8 cellular contexts compared by ENCODE assay signal in the genomic region with DNA sequence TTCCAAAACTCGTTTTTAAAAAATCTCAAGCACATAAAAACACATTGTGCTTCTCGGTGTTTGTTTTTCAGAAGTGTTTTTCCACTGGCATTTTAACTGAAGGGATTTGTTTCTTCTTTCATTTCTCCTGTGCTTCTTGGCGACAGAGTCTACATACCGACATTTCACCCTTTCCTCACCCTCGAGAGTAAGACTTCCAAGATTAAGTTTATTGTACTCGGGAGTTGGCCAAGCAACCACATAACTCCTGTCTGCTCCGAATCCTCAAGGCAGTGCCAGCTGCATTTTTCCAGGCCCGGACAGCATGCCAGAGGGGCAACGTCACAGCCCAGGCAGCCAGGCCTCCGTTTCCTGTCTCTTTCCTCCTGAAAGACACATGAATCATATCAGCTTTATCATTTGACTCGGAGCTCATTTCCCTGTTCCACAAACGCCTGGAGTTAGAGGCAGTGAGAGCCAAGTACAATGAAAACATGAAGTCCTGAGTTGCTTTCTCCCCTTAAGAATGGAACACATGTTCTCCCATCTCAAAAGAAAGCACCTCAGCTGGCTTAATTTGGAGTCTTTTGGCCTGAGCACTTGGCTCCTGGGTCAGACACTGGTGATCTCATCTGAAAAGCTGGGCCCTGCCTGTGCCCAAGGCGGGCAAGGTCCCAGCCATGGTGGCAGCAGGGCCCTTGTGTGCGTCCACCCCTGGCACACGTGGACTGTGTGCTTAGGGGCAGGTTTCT. TPM values are rescaled to one million over a fixed set of nuclear protein-coding genes. Genes with fewer than 3 reads are reported as not detected.
DNase-seq lines count a peak whose midpoint lies in the region; ATAC-seq, FAIRE-seq and TF ChIP-seq lines count a peak whose summit lies in the region.

No MANE protein-coding gene starts in this region.

- peak; percentile 89 for DNase-seq in H54 (ENCODE audit: insufficient read length, low spot score)
- DNase-seq in astrocyte of the spinal cord (ENCODE audit: low read depth, low spot score), result peak; percentile 98
- peak; percentile 97 for DNase-seq in iris pigment epithelial cell (ENCODE audit: low read depth)
- DNase-seq in HuH-7.5 (ENCODE audit: low spot score), result no peak
- no peak for DNase-seq in naive thymus-derived CD4-positive, alpha-beta T cell
- no peak for DNase-seq in activated naive CD8-positive, alpha-beta T cell treated with anti-CD3 and anti-CD28 coated beads, Interleukin-2, amount 50 U/mL, for 24 hours

- no peaks in the 10 kb centered on the region for H3K4me1 Mint-ChIP-seq in naive thymus-derived CD4-positive, alpha-beta T cell
- no peaks in the 10 kb centered on the region for H3K4me1 Mint-ChIP-seq in activated naive CD8-positive, alpha-beta T cell treated with anti-CD3 and anti-CD28 coated beads, Interleukin-2, amount 50 U/mL, for 24 hours

- no peaks in the 10 kb centered on the region for H3K36me3 ChIP-seq in naive thymus-derived CD4-positive, alpha-beta T cell (ENCODE audit: control insufficient read depth in 2 of 3, insufficient read depth in 3 of 3, low read length in 3 of 3)

- no peak overlapping the region for H3K27ac Mint-ChIP-seq in naive thymus-derived CD4-positive, alpha-beta T cell
- H3K27ac Mint-ChIP-seq in activated naive CD8-positive, alpha-beta T cell treated with anti-CD3 and anti-CD28 coated beads, Interleukin-2, amount 50 U/mL, for 24 hours, result no peak overlapping the region

- H3K36me3 Mint-ChIP-seq in naive thymus-derived CD4-positive, alpha-beta T cell, result no peaks in the 10 kb centered on the region
- H3K36me3 Mint-ChIP-seq in activated naive CD8-positive, alpha-beta T cell treated with anti-CD3 and anti-CD28 coated beads, Interleukin-2, amount 50 U/mL, for 24 hours (ENCODE audit: low read depth), result no peaks in the 10 kb centered on the region

- H3K9me3 Mint-ChIP-seq in naive thymus-derived CD4-positive, alpha-beta T cell, result no peaks in the 10 kb centered on the region
- H3K9me3 Mint-ChIP-seq in activated naive CD8-positive, alpha-beta T cell treated with anti-CD3 and anti-CD28 coated beads, Interleukin-2, amount 50 U/mL, for 24 hours, result no peaks in the 10 kb centered on the region

- H3K27me3 Mint-ChIP-seq in naive thymus-derived CD4-positive, alpha-beta T cell, result peaks cover 7 to 19% (median 8%) of the 10 kb centered on the region in 5 donors
- peaks cover 4% of the 10 kb centered on the region for H3K27me3 Mint-ChIP-seq in activated naive CD8-positive, alpha-beta T cell treated with anti-CD3 and anti-CD28 coated beads, Interleukin-2, amount 50 U/mL, for 24 hours

- H3K27me3 ChIP-seq in naive thymus-derived CD4-positive, alpha-beta T cell (ENCODE audit: control insufficient read depth in 2 of 2, insufficient read depth in 2 of 2, low read length in 2 of 2), result no peaks in the 10 kb centered on the region

- ATAC-seq in naive thymus-derived CD4-positive, alpha-beta T cell, result no peak
- no peak for ATAC-seq in activated naive CD8-positive, alpha-beta T cell treated with anti-CD3 and anti-CD28 coated beads, Interleukin-2, amount 50 U/mL, for 24 hours
- no peak for ATAC-seq in GM21737 (IDR thresholded peaks at IDR 0.05; ENCODE audit: unreplicated experiment)

- H3K4me3 ChIP-seq in astrocyte of the spinal cord (ENCODE audit: low read depth, low read length) (peak overlapping the region; percentile 4), skin epidermis (peak overlapping the region in 1 of 7 experiments; percentile 2)
- no peak overlapping the region for H3K4me3 ChIP-seq in naive thymus-derived CD4-positive, alpha-beta T cell (ENCODE audit: low read length)

- in situ Hi-C loops in astrocyte of the spinal cord (cut with HindIII; ENCODE audit: low sequenced_read_pairs), result no loop called here

- peak; percentile 30; the same call in 1 of the 2 replicates for TF ChIP-seq POLR2A in H54 (IDR thresholded peaks at IDR 0.05; ENCODE audit: low read depth, low read length)

- peak overlapping the region; percentile 49 to 89 (median 82) for H3K27ac ChIP-seq in skin epidermis
- H3K27ac ChIP-seq in naive thymus-derived CD4-positive, alpha-beta T cell (ENCODE audit: low read depth, low read length), result no peak overlapping the region

- H3K4me3 Mint-ChIP-seq in naive thymus-derived CD4-positive, alpha-beta T cell, result no peak overlapping the region
- H3K4me3 Mint-ChIP-seq in activated naive CD8-positive, alpha-beta T cell treated with anti-CD3 and anti-CD28 coated beads, Interleukin-2, amount 50 U/mL, for 24 hours, result no peak overlapping the region

- POLR2A ChIA-PET in naive thymus-derived CD4-positive, alpha-beta T cell (lab: Charles Lee), result no interaction called here

- H3K9me3 ChIP-seq in naive thymus-derived CD4-positive, alpha-beta T cell (ENCODE audit: control insufficient read depth in 2 of 3, low read length in 3 of 3), result no peaks in the 10 kb centered on the region

- TF ChIP-seq CTCF in astrocyte of the spinal cord (IDR thresholded peaks at IDR 0.05; ENCODE audit: low read depth, low read length), result no peak

- H3K4me1 ChIP-seq in naive thymus-derived CD4-positive, alpha-beta T cell (ENCODE audit: control insufficient read depth in 2 of 2, insufficient read depth in 2 of 2, low read length in 2 of 2), result no peaks in the 10 kb centered on the region

- CTCF ChIA-PET in naive thymus-derived CD4-positive, alpha-beta T cell (lab: Charles Lee), result no interaction called here

- peak; percentile 91 for FAIRE-seq in H54 (lab: Jason Lieb, UNC)

- intact Hi-C loops in naive thymus-derived CD4-positive, alpha-beta T cell (cut with micrococcal nuclease), result no loop called here

RNA-seq across cellular contexts. Expression of a gene that starts 23.2 kb away (rescaled TPM):
- 10 to 100 TPM in 3 of 5 experiments, 1 to 10 TPM in 2; 3.4 to 14.1 (median 12.0) TPM for total RNA-seq in naive thymus-derived CD4-positive, alpha-beta T cell
- polyA plus RNA-seq in naive thymus-derived CD4-positive, alpha-beta T cell, result 10 to 100 TPM in 1 of 2 donors, 1 to 10 TPM in 1; 6.4 to 22.9 TPM

Comparison
In these comparisons a context has a peak if more than half of its experiments do, and no peak if none do; other contexts are left out.
1. DNase-seq: peak in H54 (single experiment), astrocyte of the spinal cord (single experiment) and iris pigment epithelial cell (single experiment); none in HuH-7.5 (single experiment), naive thymus-derived CD4-positive, alpha-beta T cell (0 of 9) and activated naive CD8-positive, alpha-beta T cell treated with anti-CD3 and anti-CD28 coated beads, Interleukin-2, amount 50 U/mL, for 24 hours (single experiment).